7 cellular contexts compared by ENCODE assay signal in the genomic region with DNA sequence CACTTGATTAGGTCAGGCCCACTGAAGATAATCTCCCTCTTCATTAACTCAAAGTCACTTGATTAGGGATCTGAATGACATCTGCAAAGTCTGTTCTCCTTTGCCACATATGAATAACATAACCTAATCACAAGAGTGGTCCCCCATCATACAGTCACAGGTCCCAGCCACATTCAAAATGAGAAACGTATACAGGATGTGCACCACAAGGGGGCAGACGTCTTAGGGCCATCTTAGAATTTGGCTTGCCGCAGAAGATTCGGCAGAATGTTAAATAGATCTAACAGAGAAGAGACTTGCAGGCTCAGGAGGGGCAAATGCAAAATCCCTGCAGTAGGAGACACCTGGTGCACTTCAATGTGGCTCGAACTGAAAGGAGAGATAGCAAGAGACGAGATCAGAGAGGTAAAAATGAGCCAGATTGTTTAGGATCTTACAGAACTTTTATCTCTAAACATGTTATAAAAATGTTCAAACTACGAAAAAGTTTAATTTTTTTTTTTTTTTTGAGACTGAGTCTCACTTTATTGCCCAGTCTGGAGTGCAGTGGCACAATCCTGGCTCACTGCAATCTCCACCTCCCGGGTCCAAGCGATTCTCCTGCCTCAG. TPM values are rescaled to one million over a fixed set of nuclear protein-coding genes. Genes with fewer than 3 reads are reported as not detected.
DNase-seq lines count a peak whose midpoint lies in the region; ATAC-seq and TF ChIP-seq lines count a peak whose summit lies in the region.

No MANE protein-coding gene starts in this region.

- peak; percentile 52 for DNase-seq in GM13977 (ENCODE audit: low spot score)
- DNase-seq in RPMI7951 (ENCODE audit: low read depth) = peak; percentile 65
- peak; percentile 44 for DNase-seq in activated effector memory CD4-positive, alpha-beta T cell treated with Interleukin-2 at 50 U/mL for 16 hours
- DNase-seq in glutamatergic neuron = peak; percentile 42
- peak; percentile 37 to 65 for DNase-seq in stimulated activated CD4-positive, alpha-beta T cell treated with anti-CD3 and anti-CD28 coated beads, Interleukin-12 subunit alpha, Interleukin-12 subunit beta, amount 100 ng/mL, for 24 hours (ENCODE audit: low read depth in 2 of 2)

- peaks cover 1% of the 10 kb centered on the region for H3K9me3 Mint-ChIP-seq in glutamatergic neuron (ENCODE audit: unreplicated experiment)

- H3K4me1 Mint-ChIP-seq in glutamatergic neuron (ENCODE audit: low read depth, unreplicated experiment) = no peaks in the 10 kb centered on the region

- no peak overlapping the region for H3K4me3 Mint-ChIP-seq in glutamatergic neuron (ENCODE audit: unreplicated experiment)

- ATAC-seq in HG02885 (IDR thresholded peaks at IDR 0.05; ENCODE audit: poor library complexity, unreplicated experiment) (peak; percentile 87), GM21390 (IDR thresholded peaks at IDR 0.05; ENCODE audit: unreplicated experiment) (no peak)

- TF ChIP-seq CTCF in GM13977 (IDR thresholded peaks at IDR 0.05; ENCODE audit: extremely low read depth, insufficient read depth, missing control alignments) = peak; percentile 78
- TF ChIP-seq CTCF in glutamatergic neuron (IDR thresholded peaks at IDR 0.05; ENCODE audit: partially characterized antibody, unreplicated experiment) = peak; percentile 68

- H3K27ac Mint-ChIP-seq in glutamatergic neuron (ENCODE audit: unreplicated experiment) = no peak overlapping the region

- in situ Hi-C loops in GM13977 (cut with MboI; ENCODE audit: low pct_unique_long_range_greater_than_20kb, low sequenced_read_pairs, unreplicated experiment) = loop anchor here (25.0 kb wide), 1 partner anchor 420 kb away; no protein-coding TSS in a partner anchor

- H3K27me3 Mint-ChIP-seq in glutamatergic neuron (ENCODE audit: unreplicated experiment) = no peaks in the 10 kb centered on the region

- no peaks in the 10 kb centered on the region for H3K36me3 Mint-ChIP-seq in glutamatergic neuron (ENCODE audit: unreplicated experiment)

RNA-seq across cellular contexts. Expression of a gene that starts 10.4 kb away (rescaled TPM):
- 34.4 and 43.0 TPM in 2 replicates for total RNA-seq in RPMI7951 (2014; rRNA removed; shearing (Covaris generic))
- total RNA-seq in glutamatergic neuron (ENCODE audit: unreplicated experiment) = 53.6 TPM

RNA-seq across cellular contexts. Expression of a gene that starts 59.4 kb away (rescaled TPM):
- 6.4 and 8.9 TPM in 2 replicates for total RNA-seq in RPMI7951 (2014; rRNA removed; shearing (Covaris generic))
- total RNA-seq in glutamatergic neuron (ENCODE audit: unreplicated experiment) = 2.4 TPM
